1 cellular context compared by ENCODE assay signal in genomic region chr5:157544623-157544989, GRCh38.
TF ChIP-seq lines count a peak whose summit lies in the region.

No MANE protein-coding gene starts in this region.

TF ChIP-seq in K562, 482 proteins besides CTCF, POLR2A, EP300 and RAD21 (continued from another document):
- TF ChIP-seq ZNF407 (IDR thresholded peaks at IDR 0.05; ENCODE audit: low read depth) (no peak), AFF4 (CRISPR knock-in tag; IDR thresholded peaks at IDR 0.05) (no peak)
